In genomic region chr4:10098770-10099139, GRCh38 we compare ENCODE assay signal across 9 cellular contexts. TPM values are rescaled to one million over a fixed set of nuclear protein-coding genes. Genes with fewer than 3 reads are reported as not detected.
DNase-seq lines count a peak whose midpoint lies in the region; ATAC-seq and FAIRE-seq lines count a peak whose summit lies in the region.
"Had no signal": no experiment of that assay in that cellular context is flagged by ENCODE, and none has a peak within 500 bp of the region (broad histone marks: within the 10 kb centered on the region; RNA-seq: fewer than 3 reads in every experiment).

No MANE protein-coding gene starts in this region.

- H3K27ac ChIP-seq in ACC112 (ENCODE audit: low read depth, low read length) = peak overlapping the region; percentile 94

- no peak overlapping the region for H3K4me3 ChIP-seq in ACC112 (ENCODE audit: low read depth, low read length)

- H3K36me3 Mint-ChIP-seq in activated T-cell treated with anti-CD3 and anti-CD28 coated beads, Interleukin-2, amount 50 U/mL, for 72 hours (ENCODE audit: insufficient read depth in 2 of 2) = peaks cover 14 to 30% of the 10 kb centered on the region in 2 donors

- peaks cover 73% of the 10 kb centered on the region for H3K4me1 ChIP-seq in ACC112 (ENCODE audit: control insufficient read depth, insufficient read depth, low read length, unreplicated experiment)

- peak; percentile 83 for FAIRE-seq in HTR-8/SVneo (lab: Jason Lieb, UNC)

- H3K4me3 Mint-ChIP-seq in activated T-cell treated with anti-CD3 and anti-CD28 coated beads, Interleukin-2, amount 50 U/mL, for 72 hours = peak overlapping the region; percentile 57 to 64

- H3K27ac Mint-ChIP-seq in activated T-cell treated with anti-CD3 and anti-CD28 coated beads, Interleukin-2, amount 50 U/mL, for 72 hours = peak overlapping the region; percentile 49

- no peaks in the 10 kb centered on the region for H3K27me3 ChIP-seq in ACC112 (ENCODE audit: insufficient read depth, low read length)

- no peak overlapping the region for H2AFZ ChIP-seq in ACC112 (ENCODE audit: low read length, unreplicated experiment)

- no peaks in the 10 kb centered on the region for H3K9me3 Mint-ChIP-seq in activated T-cell treated with anti-CD3 and anti-CD28 coated beads, Interleukin-2, amount 50 U/mL, for 72 hours

- peaks cover 100% of the 10 kb centered on the region for H3K4me1 Mint-ChIP-seq in activated T-cell treated with anti-CD3 and anti-CD28 coated beads, Interleukin-2, amount 50 U/mL, for 72 hours (ENCODE audit: low read depth)

- peaks cover 39% of the 10 kb centered on the region for H3K36me3 ChIP-seq in ACC112 (ENCODE audit: insufficient read depth, low read length)

- ATAC-seq in activated T-cell treated with anti-CD3 and anti-CD28 coated beads, Interleukin-2, amount 50 U/mL, for 72 hours (replicated peaks in 1 of 2) = peak in 1 of 2 donors; percentile 25
- no peak for ATAC-seq in GM18867 (IDR thresholded peaks at IDR 0.05; ENCODE audit: unreplicated experiment)

- DNase-seq in HTR-8/SVneo (ENCODE audit: insufficient read length, low spot score) (peak; percentile 44), hepatic stellate cell (ENCODE audit: low spot score) (peak; percentile 58), AML-193 (lab: John Stamatoyannopoulos, UW) (no peak), GF-D8 (lab: John Stamatoyannopoulos, UW) (no peak), amniotic stem cell (lab: John Stamatoyannopoulos, UW) (no peak)
- DNase-seq in activated T-cell treated with anti-CD3 and anti-CD28 coated beads, Interleukin-2, amount 50 U/mL, for 72 hours = peak; percentile 52 to 56
- DNase-seq: NCI-H1092 had no signal

- no peaks in the 10 kb centered on the region for H3K27me3 Mint-ChIP-seq in activated T-cell treated with anti-CD3 and anti-CD28 coated beads, Interleukin-2, amount 50 U/mL, for 72 hours (ENCODE audit: low read depth)

- peaks cover 80% of the 10 kb centered on the region for H3K79me2 ChIP-seq in ACC112 (ENCODE audit: control insufficient read depth, insufficient read depth, low read length, unreplicated experiment)

RNA-seq across cellular contexts. Expression of gene WDR1, which starts 17.8 kb away (rescaled TPM):
- total RNA-seq in activated T-cell treated with anti-CD3 and anti-CD28 coated beads, Interleukin-2, amount 50 U/mL, for 72 hours = 100 to 1,000 TPM; 304 to 326 TPM

Comparison
In these comparisons a context has a peak if more than half of its experiments do, and no peak if none do; other contexts are left out.
1. DNase-seq: peak in HTR-8/SVneo (single experiment), activated T-cell treated with anti-CD3 and anti-CD28 coated beads, Interleukin-2, amount 50 U/mL, for 72 hours (2 of 2) and hepatic stellate cell (single experiment); none in AML-193 (0 of 2), GF-D8 (single experiment) and amniotic stem cell (single experiment).